Comparison of ENCODE assay signal across 23 cellular contexts in genomic region chr1:899636-900317, GRCh38. TPM values are rescaled to one million over a fixed set of nuclear protein-coding genes. Genes with fewer than 3 reads are reported as not detected.
"Had no signal": no experiment of that assay in that cellular context is flagged by ENCODE, and none has a peak within 500 bp of the region (broad histone marks: within the 10 kb centered on the region; RNA-seq: fewer than 3 reads in every experiment).

No MANE protein-coding gene starts in this region.

- H3K27me3 ChIP-seq: body of pancreas, colonic mucosa, vagina had no signal

- H3K27ac ChIP-seq: body of pancreas, colonic mucosa, esophagus squamous epithelium, left lung, tibial nerve, vagina had no signal

- H3K9me3 ChIP-seq: body of pancreas, colonic mucosa, esophagus squamous epithelium, left lung, tibial nerve, vagina had no signal

- H3K4me1 ChIP-seq: colonic mucosa had no signal

- H3K27ac Mint-ChIP-seq: activated B cell treated with CpG ODN at 0.5 μM for 24 hours; activated naive CD8-positive, alpha-beta T cell treated with anti-CD3 and anti-CD28 coated beads for 36 hours; nephron; progenitor cell of endocrine pancreas had no signal

- DNase-seq: activated B cell treated with CpG ODN at 0.5 μM for 24 hours; activated CD4-positive, alpha-beta T cell treated with anti-CD3 and anti-CD28 coated beads, Interleukin-2, amount 50 U/mL, for 1 hour; activated effector memory CD4-positive, alpha-beta T cell treated with Interleukin-2 at 50 U/mL for 16 hours; activated naive CD8-positive, alpha-beta T cell treated with anti-CD3 and anti-CD28 coated beads for 36 hours; activated T-cell treated with anti-CD3 and anti-CD28 coated beads, Interleukin-2, amount 50 U/mL, for 4 hours; amygdala; body of pancreas; central memory CD4-positive, alpha-beta T cell; colonic mucosa; esophagus squamous epithelium; hippocampal formation; nucleus accumbens; right cardiac atrium; small intestine; stimulated activated CD4-positive, alpha-beta T cell treated with anti-CD3 and anti-CD28 coated beads, Interleukin-4, amount 100 ng/mL, for 24 hours; stimulated activated naive CD4-positive, alpha-beta T cell; substantia nigra had no signal

- H3K4me3 ChIP-seq: body of pancreas, colonic mucosa, esophagus squamous epithelium, left lung, tibial nerve, vagina had no signal

- H3K36me3 ChIP-seq: colonic mucosa, esophagus squamous epithelium, left lung, tibial nerve, vagina had no signal

- H3K9me3 Mint-ChIP-seq: activated B cell treated with CpG ODN at 0.5 μM for 24 hours, nephron had no signal

- H3K4me3 Mint-ChIP-seq: activated B cell treated with CpG ODN at 0.5 μM for 24 hours; activated naive CD8-positive, alpha-beta T cell treated with anti-CD3 and anti-CD28 coated beads for 36 hours; activated T-cell treated with anti-CD3 and anti-CD28 coated beads, Interleukin-2, amount 50 U/mL, for 4 hours; nephron had no signal

RNA-seq across cellular contexts. Expression of gene SAMD11, which starts 23.9 kb away (rescaled TPM):
- total RNA-seq: activated B cell treated with CpG ODN at 0.5 μM for 24 hours; activated naive CD8-positive, alpha-beta T cell treated with anti-CD3 and anti-CD28 coated beads for 36 hours; activated T-cell treated with anti-CD3 and anti-CD28 coated beads, Interleukin-2, amount 50 U/mL, for 4 hours; T-helper 2 cell treated with Interferon-gamma antibody and Interleukin-4, amounts not matched to agents 100 ng/mL and 5 ng/mL, for 36 hours had no signal
